ENCODE assay signal across 14 cellular contexts in the genomic region with DNA sequence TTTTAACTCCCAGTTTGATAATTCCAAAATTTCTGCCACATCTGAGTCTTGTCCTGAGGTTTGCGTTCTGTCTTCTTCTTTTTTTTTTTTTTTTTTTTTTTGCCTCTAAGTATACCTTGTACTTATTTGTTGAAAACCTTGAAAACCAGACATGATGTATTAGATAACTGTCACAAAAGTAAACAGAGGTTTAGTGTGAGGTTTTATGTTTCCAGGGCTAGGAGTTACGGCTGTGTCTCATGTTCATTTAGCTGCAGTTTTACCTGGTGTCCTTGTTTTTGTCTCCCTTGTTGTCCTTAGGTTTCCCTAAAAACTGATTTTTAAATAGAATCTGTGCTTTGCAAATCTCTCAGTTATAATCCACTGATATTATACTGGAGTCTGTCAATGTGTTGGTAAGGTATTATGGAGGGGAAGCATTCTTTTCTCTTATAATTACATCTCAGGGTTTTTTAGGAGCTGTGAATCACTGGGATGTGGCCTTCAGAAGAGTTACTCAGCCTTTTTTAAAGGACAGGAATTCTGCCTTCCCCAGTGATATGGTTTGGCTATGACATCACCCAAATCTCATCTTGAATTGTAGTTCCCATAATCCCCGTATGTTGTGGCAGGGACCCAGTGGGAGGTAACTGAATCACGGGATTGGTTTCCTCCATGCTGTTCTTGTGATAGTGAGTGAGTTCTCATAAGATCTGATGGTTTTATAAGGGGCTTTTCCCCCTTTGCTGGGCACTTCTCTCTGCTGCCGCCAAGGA.
DNase-seq lines count a peak whose midpoint lies in the region; ATAC-seq and TF ChIP-seq lines count a peak whose summit lies in the region.
"Had no signal": no experiment of that assay in that cellular context is flagged by ENCODE, and none has a peak within 500 bp of the region (broad histone marks: within the 10 kb centered on the region; RNA-seq: fewer than 3 reads in every experiment).

No MANE protein-coding gene starts in this region.

- H3K36me3 Mint-ChIP-seq in activated naive CD4-positive, alpha-beta T cell treated with anti-CD3 and anti-CD28 coated beads, Interleukin-2, amount 50 U/mL, for 24 hours, result peaks cover 1% of the 10 kb centered on the region
- H3K36me3 Mint-ChIP-seq in T-cell, result no peaks in the 10 kb centered on the region

- peaks cover 4% of the 10 kb centered on the region for H3K9me3 Mint-ChIP-seq in activated naive CD4-positive, alpha-beta T cell treated with anti-CD3 and anti-CD28 coated beads, Interleukin-2, amount 50 U/mL, for 24 hours
- no peaks in the 10 kb centered on the region for H3K9me3 Mint-ChIP-seq in T-cell
- H3K9me3 Mint-ChIP-seq: central memory CD8-positive, alpha-beta T cell had no signal

- H3K4me3 Mint-ChIP-seq in activated naive CD4-positive, alpha-beta T cell treated with anti-CD3 and anti-CD28 coated beads, Interleukin-2, amount 50 U/mL, for 24 hours, result peak overlapping the region; percentile 76
- peak overlapping the region in 1 of 3 donors; percentile 59 for H3K4me3 Mint-ChIP-seq in T-cell
- H3K4me3 Mint-ChIP-seq: central memory CD8-positive, alpha-beta T cell had no signal

- no peaks in the 10 kb centered on the region for H3K27me3 Mint-ChIP-seq in activated naive CD4-positive, alpha-beta T cell treated with anti-CD3 and anti-CD28 coated beads, Interleukin-2, amount 50 U/mL, for 24 hours
- no peaks in the 10 kb centered on the region for H3K27me3 Mint-ChIP-seq in T-cell

- no peak for TF ChIP-seq POLR2A in testis (IDR thresholded peaks at IDR 0.05)
- no peak for TF ChIP-seq POLR2A in GM18505 (IDR thresholded peaks at IDR 0.05; ENCODE audit: borderline replicate concordance, extremely low read depth, insufficient read depth, insufficient read length)

- H3K27ac Mint-ChIP-seq in activated naive CD4-positive, alpha-beta T cell treated with anti-CD3 and anti-CD28 coated beads, Interleukin-2, amount 50 U/mL, for 24 hours, result peak overlapping the region; percentile 98
- H3K27ac Mint-ChIP-seq in T-cell, result peak overlapping the region; percentile 94 to 98

- no peaks in the 10 kb centered on the region for H3K27me3 ChIP-seq in testis

- TF ChIP-seq CTCF in fibroblast of mammary gland (conservative IDR thresholded peaks at IDR 0.05; ENCODE audit: control insufficient read depth, insufficient read depth, low read depth, low read length), result no peak
- no peak for TF ChIP-seq CTCF in testis (IDR thresholded peaks at IDR 0.05)

- intact Hi-C loops in testis (cut with DNase I; ENCODE audit: low total_unique reads), result no loop called here

- no peak for ATAC-seq in T-cell (replicated peaks in 1 of 4)
- no peak for ATAC-seq in GM18505 (IDR thresholded peaks at IDR 0.05; ENCODE audit: unreplicated experiment)

- CTCF ChIA-PET in T-cell (lab: Charles Lee), result no interaction called here

- no peak overlapping the region for H3K27ac ChIP-seq in testis
- H3K27ac ChIP-seq: epithelial cell of prostate had no signal

- 85 to 88% methylated on average over 5 of the region's 5 CpGs for WGBS in testis, 2 donors

- no peak for DNase-seq in activated naive CD4-positive, alpha-beta T cell treated with anti-CD3 and anti-CD28 coated beads, Interleukin-2, amount 50 U/mL, for 16 hours
- DNase-seq in T-cell (no peak), fibroblast of mammary gland (ENCODE audit: low read depth) (peak; percentile 5), testis (peak; percentile 20), Kasumi-1 (lab: John Stamatoyannopoulos, UW) (no peak)
- no peak for DNase-seq in stimulated activated CD4-positive, alpha-beta T cell treated with anti-CD3 and anti-CD28 coated beads, Interleukin-2, amount 100 ng/mL, for 48 hours
- DNase-seq: activated CD4-positive, alpha-beta T cell treated with anti-CD3 and anti-CD28 coated beads, Interleukin-2, amount 50 U/mL, for 1 hour; hypothalamus; MM.1S; occipital lobe had no signal

- H3K4me1 ChIP-seq in testis, result no peaks in the 10 kb centered on the region

- H3K9me3 ChIP-seq in testis, result no peaks in the 10 kb centered on the region

- H3K4me3 ChIP-seq in fibroblast of mammary gland (ENCODE audit: control insufficient read depth, low read depth, low read length) (no peak overlapping the region), testis (no peak overlapping the region)

- POLR2A ChIA-PET in T-cell (lab: Charles Lee), result no interaction called here

- no peaks in the 10 kb centered on the region for H3K36me3 ChIP-seq in testis (ENCODE audit: low read depth, missing control alignments)

- H3K4me1 Mint-ChIP-seq in activated naive CD4-positive, alpha-beta T cell treated with anti-CD3 and anti-CD28 coated beads, Interleukin-2, amount 50 U/mL, for 24 hours, result peaks cover 33% of the 10 kb centered on the region
- peaks cover 28 to 31% (median 30%) of the 10 kb centered on the region in 3 donors for H3K4me1 Mint-ChIP-seq in T-cell

Comparison
In these comparisons a context has a peak if more than half of its experiments do, and no peak if none do; other contexts are left out.
1. DNase-seq: peak in fibroblast of mammary gland (single experiment) and testis (single experiment); none in activated naive CD4-positive, alpha-beta T cell treated with anti-CD3 and anti-CD28 coated beads, Interleukin-2, amount 50 U/mL, for 16 hours (single experiment), T-cell (0 of 34), stimulated activated CD4-positive, alpha-beta T cell treated with anti-CD3 and anti-CD28 coated beads, Interleukin-2, amount 100 ng/mL, for 48 hours (0 of 2) and Kasumi-1 (0 of 2).